1 cellular context compared by ENCODE assay signal in the genomic region with DNA sequence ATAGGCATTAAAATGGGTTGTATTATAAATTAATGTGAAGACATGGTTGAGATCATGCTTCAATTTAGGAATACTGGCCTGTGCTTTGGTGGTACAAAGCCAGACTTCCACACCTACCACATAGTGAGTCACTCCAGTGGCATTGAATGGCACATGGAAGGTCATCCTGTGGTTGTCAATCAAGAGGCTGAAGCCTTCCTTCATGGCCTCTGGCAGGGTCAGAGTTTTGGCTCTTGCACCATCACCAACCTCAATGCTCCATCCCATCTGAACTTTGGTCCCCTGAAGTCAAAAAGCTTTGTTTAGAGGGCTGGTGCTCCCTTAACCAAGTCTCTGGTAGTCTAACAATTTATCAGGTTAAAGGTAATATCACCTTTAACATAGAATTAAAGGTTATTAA.
TF ChIP-seq lines count a peak whose summit lies in the region.

No MANE protein-coding gene starts in this region.

TF ChIP-seq in HepG2, 621 proteins besides CTCF, POLR2A, EP300 and RAD21 (continued from another document):
- TF ChIP-seq, protein P1, sequence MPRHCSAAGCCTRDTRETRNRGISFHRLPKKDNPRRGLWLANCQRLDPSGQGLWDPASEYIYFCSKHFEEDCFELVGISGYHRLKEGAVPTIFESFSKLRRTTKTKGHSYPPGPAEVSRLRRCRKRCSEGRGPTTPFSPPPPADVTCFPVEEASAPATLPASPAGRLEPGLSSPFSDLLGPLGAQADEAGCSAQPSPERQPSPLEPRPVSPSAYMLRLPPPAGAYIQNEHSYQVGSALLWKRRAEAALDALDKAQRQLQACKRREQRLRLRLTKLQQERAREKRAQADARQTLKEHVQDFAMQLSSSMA (CRISPR knock-in tag; IDR thresholded peaks at IDR 0.05) = no peak
- TF ChIP-seq NR1H2 (CRISPR knock-in tag; IDR thresholded peaks at IDR 0.05; ENCODE audit: borderline replicate concordance, low read depth) = no peak
- TF ChIP-seq ZNF136 (CRISPR knock-in tag; IDR thresholded peaks at IDR 0.05; ENCODE audit: low read depth) = no peak
- no peak for TF ChIP-seq ZNF660 (CRISPR knock-in tag; IDR thresholded peaks at IDR 0.05; ENCODE audit: borderline replicate concordance, low read depth)
- 0 out of 2 replicates have a peak, but pooled peaks have one; percentile 56 for TF ChIP-seq ZNF75D (CRISPR knock-in tag; IDR thresholded peaks at IDR 0.05; ENCODE audit: borderline replicate concordance)
- TF ChIP-seq SMAD9 (CRISPR knock-in tag; IDR thresholded peaks at IDR 0.05) = no peak
- TF ChIP-seq ZNF263 (CRISPR knock-in tag; IDR thresholded peaks at IDR 0.05) = peak; percentile 93
- no peak for TF ChIP-seq ZNF510 (CRISPR knock-in tag; IDR thresholded peaks at IDR 0.05; ENCODE audit: low read depth)
- TF ChIP-seq JUN (CRISPR knock-in tag; IDR thresholded peaks at IDR 0.05) = no peak
- TF ChIP-seq ZNF713 (CRISPR knock-in tag; IDR thresholded peaks at IDR 0.05) = no peak
- TF ChIP-seq, protein P2, sequence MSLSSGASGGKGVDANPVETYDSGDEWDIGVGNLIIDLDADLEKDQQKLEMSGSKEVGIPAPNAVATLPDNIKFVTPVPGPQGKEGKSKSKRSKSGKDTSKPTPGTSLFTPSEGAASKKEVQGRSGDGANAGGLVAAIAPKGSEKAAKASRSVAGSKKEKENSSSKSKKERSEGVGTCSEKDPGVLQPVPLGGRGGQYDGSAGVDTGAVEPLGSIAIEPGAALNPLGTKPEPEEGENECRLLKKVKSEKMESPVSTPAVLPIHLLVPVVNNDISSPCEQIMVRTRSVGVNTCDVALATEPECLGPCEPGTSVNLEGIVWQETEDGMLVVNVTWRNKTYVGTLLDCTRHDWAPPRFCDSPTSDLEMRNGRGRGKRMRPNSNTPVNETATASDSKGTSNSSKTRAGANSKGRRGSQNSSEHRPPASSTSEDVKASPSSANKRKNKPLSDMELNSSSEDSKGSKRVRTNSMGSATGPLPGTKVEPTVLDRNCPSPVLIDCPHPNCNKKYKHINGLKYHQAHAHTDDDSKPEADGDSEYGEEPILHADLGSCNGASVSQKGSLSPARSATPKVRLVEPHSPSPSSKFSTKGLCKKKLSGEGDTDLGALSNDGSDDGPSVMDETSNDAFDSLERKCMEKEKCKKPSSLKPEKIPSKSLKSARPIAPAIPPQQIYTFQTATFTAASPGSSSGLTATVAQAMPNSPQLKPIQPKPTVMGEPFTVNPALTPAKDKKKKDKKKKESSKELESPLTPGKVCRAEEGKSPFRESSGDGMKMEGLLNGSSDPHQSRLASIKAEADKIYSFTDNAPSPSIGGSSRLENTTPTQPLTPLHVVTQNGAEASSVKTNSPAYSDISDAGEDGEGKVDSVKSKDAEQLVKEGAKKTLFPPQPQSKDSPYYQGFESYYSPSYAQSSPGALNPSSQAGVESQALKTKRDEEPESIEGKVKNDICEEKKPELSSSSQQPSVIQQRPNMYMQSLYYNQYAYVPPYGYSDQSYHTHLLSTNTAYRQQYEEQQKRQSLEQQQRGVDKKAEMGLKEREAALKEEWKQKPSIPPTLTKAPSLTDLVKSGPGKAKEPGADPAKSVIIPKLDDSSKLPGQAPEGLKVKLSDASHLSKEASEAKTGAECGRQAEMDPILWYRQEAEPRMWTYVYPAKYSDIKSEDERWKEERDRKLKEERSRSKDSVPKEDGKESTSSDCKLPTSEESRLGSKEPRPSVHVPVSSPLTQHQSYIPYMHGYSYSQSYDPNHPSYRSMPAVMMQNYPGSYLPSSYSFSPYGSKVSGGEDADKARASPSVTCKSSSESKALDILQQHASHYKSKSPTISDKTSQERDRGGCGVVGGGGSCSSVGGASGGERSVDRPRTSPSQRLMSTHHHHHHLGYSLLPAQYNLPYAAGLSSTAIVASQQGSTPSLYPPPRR (CRISPR knock-in tag; IDR thresholded peaks at IDR 0.05; ENCODE audit: borderline replicate concordance) = no peak
- TF ChIP-seq, protein P3, sequence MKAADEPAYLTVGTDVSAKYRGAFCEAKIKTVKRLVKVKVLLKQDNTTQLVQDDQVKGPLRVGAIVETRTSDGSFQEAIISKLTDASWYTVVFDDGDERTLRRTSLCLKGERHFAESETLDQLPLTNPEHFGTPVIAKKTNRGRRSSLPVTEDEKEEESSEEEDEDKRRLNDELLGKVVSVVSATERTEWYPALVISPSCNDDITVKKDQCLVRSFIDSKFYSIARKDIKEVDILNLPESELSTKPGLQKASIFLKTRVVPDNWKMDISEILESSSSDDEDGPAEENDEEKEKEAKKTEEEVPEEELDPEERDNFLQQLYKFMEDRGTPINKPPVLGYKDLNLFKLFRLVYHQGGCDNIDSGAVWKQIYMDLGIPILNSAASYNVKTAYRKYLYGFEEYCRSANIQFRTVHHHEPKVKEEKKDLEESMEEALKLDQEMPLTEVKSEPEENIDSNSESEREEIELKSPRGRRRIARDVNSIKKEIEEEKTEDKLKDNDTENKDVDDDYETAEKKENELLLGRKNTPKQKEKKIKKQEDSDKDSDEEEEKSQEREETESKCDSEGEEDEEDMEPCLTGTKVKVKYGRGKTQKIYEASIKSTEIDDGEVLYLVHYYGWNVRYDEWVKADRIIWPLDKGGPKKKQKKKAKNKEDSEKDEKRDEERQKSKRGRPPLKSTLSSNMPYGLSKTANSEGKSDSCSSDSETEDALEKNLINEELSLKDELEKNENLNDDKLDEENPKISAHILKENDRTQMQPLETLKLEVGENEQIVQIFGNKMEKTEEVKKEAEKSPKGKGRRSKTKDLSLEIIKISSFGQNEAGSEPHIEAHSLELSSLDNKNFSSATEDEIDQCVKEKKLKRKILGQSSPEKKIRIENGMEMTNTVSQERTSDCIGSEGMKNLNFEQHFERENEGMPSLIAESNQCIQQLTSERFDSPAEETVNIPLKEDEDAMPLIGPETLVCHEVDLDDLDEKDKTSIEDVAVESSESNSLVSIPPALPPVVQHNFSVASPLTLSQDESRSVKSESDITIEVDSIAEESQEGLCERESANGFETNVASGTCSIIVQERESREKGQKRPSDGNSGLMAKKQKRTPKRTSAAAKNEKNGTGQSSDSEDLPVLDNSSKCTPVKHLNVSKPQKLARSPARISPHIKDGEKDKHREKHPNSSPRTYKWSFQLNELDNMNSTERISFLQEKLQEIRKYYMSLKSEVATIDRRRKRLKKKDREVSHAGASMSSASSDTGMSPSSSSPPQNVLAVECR (CRISPR knock-in tag; IDR thresholded peaks at IDR 0.05; ENCODE audit: borderline replicate concordance) = 0 out of 2 replicates have a peak, but pooled peaks have one; percentile 13
- TF ChIP-seq, protein P4, sequence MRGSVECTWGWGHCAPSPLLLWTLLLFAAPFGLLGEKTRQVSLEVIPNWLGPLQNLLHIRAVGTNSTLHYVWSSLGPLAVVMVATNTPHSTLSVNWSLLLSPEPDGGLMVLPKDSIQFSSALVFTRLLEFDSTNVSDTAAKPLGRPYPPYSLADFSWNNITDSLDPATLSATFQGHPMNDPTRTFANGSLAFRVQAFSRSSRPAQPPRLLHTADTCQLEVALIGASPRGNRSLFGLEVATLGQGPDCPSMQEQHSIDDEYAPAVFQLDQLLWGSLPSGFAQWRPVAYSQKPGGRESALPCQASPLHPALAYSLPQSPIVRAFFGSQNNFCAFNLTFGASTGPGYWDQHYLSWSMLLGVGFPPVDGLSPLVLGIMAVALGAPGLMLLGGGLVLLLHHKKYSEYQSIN (CRISPR knock-in tag; IDR thresholded peaks at IDR 0.05; ENCODE audit: borderline replicate concordance) = no peak
- TF ChIP-seq CEBPG (CRISPR knock-in tag; IDR thresholded peaks at IDR 0.05) = peak; percentile 38; the same call in 1 of the 2 replicates
- TF ChIP-seq ZNF644 (CRISPR knock-in tag; IDR thresholded peaks at IDR 0.05; ENCODE audit: low read depth) = peak; percentile 95
- TF ChIP-seq TEAD2 (CRISPR knock-in tag; IDR thresholded peaks at IDR 0.05) = no peak
- TF ChIP-seq KLF9 (CRISPR knock-in tag; IDR thresholded peaks at IDR 0.05; ENCODE audit: low read depth) = no peak
- TF ChIP-seq NR2C2 (CRISPR knock-in tag; IDR thresholded peaks at IDR 0.05; ENCODE audit: borderline replicate concordance) = peak; percentile 53; the same call in 1 of the 2 replicates
- TF ChIP-seq ZNF614 (CRISPR knock-in tag; IDR thresholded peaks at IDR 0.05; ENCODE audit: borderline replicate concordance) = no peak
- TF ChIP-seq, protein P5, sequence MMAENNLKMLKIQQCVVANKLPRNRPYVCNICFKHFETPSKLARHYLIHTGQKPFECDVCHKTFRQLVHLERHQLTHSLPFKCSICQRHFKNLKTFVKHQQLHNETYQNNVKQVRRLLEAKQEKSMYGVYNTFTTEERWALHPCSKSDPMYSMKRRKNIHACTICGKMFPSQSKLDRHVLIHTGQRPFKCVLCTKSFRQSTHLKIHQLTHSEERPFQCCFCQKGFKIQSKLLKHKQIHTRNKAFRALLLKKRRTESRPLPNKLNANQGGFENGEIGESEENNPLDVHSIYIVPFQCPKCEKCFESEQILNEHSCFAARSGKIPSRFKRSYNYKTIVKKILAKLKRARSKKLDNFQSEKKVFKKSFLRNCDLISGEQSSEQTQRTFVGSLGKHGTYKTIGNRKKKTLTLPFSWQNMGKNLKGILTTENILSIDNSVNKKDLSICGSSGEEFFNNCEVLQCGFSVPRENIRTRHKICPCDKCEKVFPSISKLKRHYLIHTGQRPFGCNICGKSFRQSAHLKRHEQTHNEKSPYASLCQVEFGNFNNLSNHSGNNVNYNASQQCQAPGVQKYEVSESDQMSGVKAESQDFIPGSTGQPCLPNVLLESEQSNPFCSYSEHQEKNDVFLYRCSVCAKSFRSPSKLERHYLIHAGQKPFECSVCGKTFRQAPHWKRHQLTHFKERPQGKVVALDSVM (CRISPR knock-in tag; IDR thresholded peaks at IDR 0.05) = peak; percentile 66; the same call in 1 of the 2 replicates
- no peak for TF ChIP-seq HDAC1 (CRISPR knock-in tag; IDR thresholded peaks at IDR 0.05)
- TF ChIP-seq, protein P6, sequence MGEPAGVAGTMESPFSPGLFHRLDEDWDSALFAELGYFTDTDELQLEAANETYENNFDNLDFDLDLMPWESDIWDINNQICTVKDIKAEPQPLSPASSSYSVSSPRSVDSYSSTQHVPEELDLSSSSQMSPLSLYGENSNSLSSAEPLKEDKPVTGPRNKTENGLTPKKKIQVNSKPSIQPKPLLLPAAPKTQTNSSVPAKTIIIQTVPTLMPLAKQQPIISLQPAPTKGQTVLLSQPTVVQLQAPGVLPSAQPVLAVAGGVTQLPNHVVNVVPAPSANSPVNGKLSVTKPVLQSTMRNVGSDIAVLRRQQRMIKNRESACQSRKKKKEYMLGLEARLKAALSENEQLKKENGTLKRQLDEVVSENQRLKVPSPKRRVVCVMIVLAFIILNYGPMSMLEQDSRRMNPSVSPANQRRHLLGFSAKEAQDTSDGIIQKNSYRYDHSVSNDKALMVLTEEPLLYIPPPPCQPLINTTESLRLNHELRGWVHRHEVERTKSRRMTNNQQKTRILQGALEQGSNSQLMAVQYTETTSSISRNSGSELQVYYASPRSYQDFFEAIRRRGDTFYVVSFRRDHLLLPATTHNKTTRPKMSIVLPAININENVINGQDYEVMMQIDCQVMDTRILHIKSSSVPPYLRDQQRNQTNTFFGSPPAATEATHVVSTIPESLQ (CRISPR knock-in tag; conservative IDR thresholded peaks at IDR 0.05) = no peak
TF ChIP-seq in HepG2: peak in this region for 32.
